17 cellular contexts compared by ENCODE assay signal in the genomic region with DNA sequence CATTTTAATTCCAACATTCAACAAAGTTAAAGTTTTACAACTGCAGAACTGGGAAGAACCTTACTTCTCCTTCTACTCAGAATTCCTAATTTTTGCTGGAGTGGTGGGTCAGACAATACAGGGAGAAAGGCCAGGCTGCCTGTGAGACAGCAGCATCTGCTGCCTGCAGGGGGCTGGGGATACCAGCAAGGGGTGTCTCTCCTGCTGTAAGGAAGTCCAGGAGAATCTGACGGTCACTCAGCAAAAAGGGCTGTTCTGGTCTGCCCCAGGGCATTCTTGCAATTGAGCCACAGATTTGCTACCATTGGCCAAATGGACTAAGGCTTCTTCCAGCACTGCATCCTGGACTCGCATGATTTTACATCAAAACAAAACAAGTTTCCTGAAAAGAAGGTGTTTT.
DNase-seq lines count a peak whose midpoint lies in the region; ATAC-seq and TF ChIP-seq lines count a peak whose summit lies in the region.
"Had no signal": no experiment of that assay in that cellular context is flagged by ENCODE, and none has a peak within 500 bp of the region (broad histone marks: within the 10 kb centered on the region; RNA-seq: fewer than 3 reads in every experiment).

No MANE protein-coding gene starts in this region.

- TF ChIP-seq EP300 in sigmoid colon (IDR thresholded peaks at IDR 0.05): no peak

- H4K20me1 ChIP-seq in PC-3 (ENCODE audit: low read length): no peaks in the 10 kb centered on the region

- no peaks in the 10 kb centered on the region for H3K79me2 ChIP-seq in PC-3 (ENCODE audit: low read length)

- peak overlapping the region; percentile 49; the same call in 1 of the 2 replicates for H3K4me2 ChIP-seq in PC-3 (ENCODE audit: low read length)

- BruUV-seq in PC-3 (replicated peaks; lab: Mats Ljungman, UMichigan): no TSS peak

- no peaks in the 10 kb centered on the region for H3K9me3 ChIP-seq in BE2C
- H3K9me3 ChIP-seq in PC-3 (ENCODE audit: low read length): no peaks in the 10 kb centered on the region
- H3K9me3 ChIP-seq in sigmoid colon: peaks cover 0 to 2% (median 0%) of the 10 kb centered on the region in 4 donors

- no peaks in the 10 kb centered on the region for H3K36me3 ChIP-seq in BE2C
- H3K36me3 ChIP-seq in PC-3 (ENCODE audit: low read depth, low read length): no peaks in the 10 kb centered on the region
- H3K36me3 ChIP-seq in sigmoid colon: no peaks in the 10 kb centered on the region

- H3K27me3 ChIP-seq in BE2C (no peaks in the 10 kb centered on the region), PC-3 (ENCODE audit: low read length) (no peaks in the 10 kb centered on the region), sigmoid colon (no peaks in the 10 kb centered on the region)

- TF ChIP-seq CTCF in BE2C (IDR thresholded peaks at IDR 0.05; ENCODE audit: low read depth, low read length) (no peak; the same call in 1 of the 2 replicates), PC-3 (conservative IDR thresholded peaks at IDR 0.05; ENCODE audit: low read depth, low read length) (no peak), nephron progenitor cell (IDR thresholded peaks at IDR 0.05) (no peak), sigmoid colon (IDR thresholded peaks at IDR 0.05) (no peak)

- 85 to 91% methylated on average over 2 of the region's 2 CpGs for WGBS in sigmoid colon, 2 donors

- CTCF ChIA-PET in PC-3 (lab: Charles Lee): no interaction called here

- H3K4me3 ChIP-seq in BE2C (ENCODE audit: low read depth, low read length) (no peak overlapping the region), PC-3 (ENCODE audit: low read length) (no peak overlapping the region), sigmoid colon (no peak overlapping the region)

- H3K36me3 Mint-ChIP-seq in nephron progenitor cell (ENCODE audit: low read depth): peaks cover 10% of the 10 kb centered on the region

- no peak overlapping the region for H3K27ac Mint-ChIP-seq in nephron progenitor cell
- H3K27ac Mint-ChIP-seq: activated CD4-positive, alpha-beta memory T cell treated with anti-CD3 and anti-CD28 coated beads, Interleukin-2, amount 10 ng/mL, durations not matched to agents 7 days and 5 days had no signal

- peaks cover 38% of the 10 kb centered on the region for H3K4me1 Mint-ChIP-seq in nephron progenitor cell
- H3K4me1 Mint-ChIP-seq: activated CD4-positive, alpha-beta memory T cell treated with anti-CD3 and anti-CD28 coated beads, Interleukin-2, amount 10 ng/mL, durations not matched to agents 7 days and 5 days had no signal

- H3K4me3 Mint-ChIP-seq in nephron progenitor cell: no peak overlapping the region
- H3K4me3 Mint-ChIP-seq: activated CD4-positive, alpha-beta memory T cell treated with anti-CD3 and anti-CD28 coated beads, Interleukin-2, amount 10 ng/mL, durations not matched to agents 7 days and 5 days had no signal

- H3F3A ChIP-seq in PC-3 (ENCODE audit: low read length, unreplicated experiment): no peaks in the 10 kb centered on the region

- TF ChIP-seq POLR2A in sigmoid colon (IDR thresholded peaks at IDR 0.05): no peak

- H2AFZ ChIP-seq in PC-3 (ENCODE audit: low read length): peak overlapping the region; percentile 71; the same call in 1 of the 2 replicates

- H3K9me2 ChIP-seq in PC-3 (replicated peaks; ENCODE audit: low read length): no peaks in the 10 kb centered on the region

- DNase-seq in BE2C: peak; percentile 24
- no peak for DNase-seq in PC-3
- peak; percentile 4 for DNase-seq in fibroblast of gingiva (ENCODE audit: low read depth)
- DNase-seq in nephron progenitor cell: peak; percentile 15
- DNase-seq in sigmoid colon: no peak
- no peak for DNase-seq in NCI-H2081 treated with DMSO at 0.1 percent for 48 hours (lab: John Stamatoyannopoulos, UW)
- DNase-seq: activated CD4-positive, alpha-beta memory T cell treated with anti-CD3 and anti-CD28 coated beads, Interleukin-2, amount 10 ng/mL, durations not matched to agents 7 days and 5 days; activated gamma-delta T cell; NCI-H1105 treated with DMSO at 0.1 percent for 48 hours; NCI-H526 treated with DMSO at 0.1 percent for 48 hours; RPMI8226; stimulated activated CD4-positive, alpha-beta T cell treated with anti-CD3 and anti-CD28 coated beads, Interleukin-4, amount 100 ng/mL, for 4 hours; stimulated activated naive CD4-positive, alpha-beta T cell; T1000 had no signal

- no peak overlapping the region for H3K9ac ChIP-seq in PC-3 (ENCODE audit: low read length)

- H3K27ac ChIP-seq in PC-3 (ENCODE audit: low read length) (peak overlapping the region; percentile 32; the same call in 1 of the 2 replicates), sigmoid colon (no peak overlapping the region)
- H3K27ac ChIP-seq: C4-2B had no signal

- POLR2A ChIA-PET in PC-3 (lab: Charles Lee; ENCODE audit: unreplicated experiment): no interaction called here

- H3K9me3 Mint-ChIP-seq in nephron progenitor cell: peaks cover 40% of the 10 kb centered on the region

- intact Hi-C loops in PC-3 (cut with micrococcal nuclease) (no loop called here), sigmoid colon (cut with DNase I) (no loop called here)

- H3K4me1 ChIP-seq in BE2C (peaks cover 17% of the 10 kb centered on the region), PC-3 (ENCODE audit: insufficient read depth, low read length) (peaks cover 21% of the 10 kb centered on the region), sigmoid colon (peaks cover 0 to 15% (median 6%) of the 10 kb centered on the region in 4 donors)

- ATAC-seq in PC-3: peak; percentile 23; the same call in 1 of the 2 replicates
- ATAC-seq in GM21360 (IDR thresholded peaks at IDR 0.05; ENCODE audit: unreplicated experiment): no peak
- ATAC-seq in HG02571 (IDR thresholded peaks at IDR 0.05; ENCODE audit: unreplicated experiment): no peak

- no peaks in the 10 kb centered on the region for H3K27me3 Mint-ChIP-seq in nephron progenitor cell (ENCODE audit: low read depth, poor library complexity)
- H3K27me3 Mint-ChIP-seq: activated CD4-positive, alpha-beta memory T cell treated with anti-CD3 and anti-CD28 coated beads, Interleukin-2, amount 10 ng/mL, durations not matched to agents 7 days and 5 days had no signal

Comparison
In these comparisons a context has a peak if more than half of its experiments do, and no peak if none do; other contexts are left out.
1. DNase-seq: peak in BE2C (single experiment), fibroblast of gingiva (single experiment) and nephron progenitor cell (single experiment); none in PC-3 (single experiment), sigmoid colon (single experiment) and NCI-H2081 treated with DMSO at 0.1 percent for 48 hours (single experiment).